1 cellular context compared by ENCODE assay signal in the genomic region with DNA sequence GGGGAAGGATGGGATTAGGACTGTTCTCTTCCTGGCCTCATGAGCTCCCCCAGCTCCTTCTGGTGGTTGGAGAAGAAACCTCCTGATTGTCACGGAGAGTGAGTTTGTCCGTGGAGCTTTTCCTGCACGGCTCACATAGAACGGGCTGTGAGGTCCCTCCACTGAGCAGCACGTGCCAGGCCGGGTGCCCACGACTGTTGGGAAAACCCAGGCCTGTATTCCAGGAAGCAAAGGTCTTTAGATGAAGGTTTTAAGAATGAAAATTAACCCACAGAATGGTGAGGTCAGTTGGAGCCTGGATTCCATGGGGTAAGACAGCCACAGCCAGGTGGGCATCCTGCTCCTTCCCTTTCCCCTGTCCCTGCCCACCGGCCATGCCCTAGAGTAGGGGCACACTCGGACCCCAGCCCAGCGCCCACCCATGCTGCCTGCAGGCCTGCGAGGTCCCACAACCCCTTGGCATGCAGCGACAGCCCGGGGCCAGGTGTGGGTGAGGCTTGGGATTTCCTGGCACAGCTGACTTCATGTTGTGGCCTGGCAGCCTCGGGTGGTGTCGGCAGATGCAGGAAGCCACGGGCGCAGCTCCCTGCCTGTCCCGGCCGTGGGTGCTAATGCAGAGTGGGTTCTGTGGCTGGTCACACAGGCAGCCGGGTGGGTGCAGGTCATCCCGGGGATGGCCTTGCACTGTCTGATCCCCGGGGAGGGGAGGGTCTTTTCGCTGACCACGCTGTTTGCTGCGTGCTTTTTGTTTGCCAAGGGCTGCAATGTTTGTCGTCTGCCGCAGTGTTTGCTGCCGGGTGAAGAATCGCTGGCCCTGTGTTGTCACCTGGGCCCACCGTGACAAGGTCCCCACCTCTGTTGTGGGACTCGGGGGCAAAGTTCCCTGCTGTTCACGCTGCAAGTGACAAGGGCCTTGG.
A peak's percentile ranks its signal among the peaks of the same experiment; 100 is the strongest.
TF ChIP-seq lines count a peak whose summit lies in the region.

No MANE protein-coding gene starts in this region.

TF ChIP-seq in HepG2, 621 proteins besides CTCF, POLR2A, EP300 and RAD21 (continued from another document):
- peak; percentile 93 for TF ChIP-seq HDAC1 (CRISPR knock-in tag; IDR thresholded peaks at IDR 0.05)
- 0 out of 2 replicates have a peak, but pooled peaks have one; percentile 71 for TF ChIP-seq MIER2 (CRISPR knock-in tag; IDR thresholded peaks at IDR 0.05)
- TF ChIP-seq ATF3 (CRISPR knock-in tag; IDR thresholded peaks at IDR 0.05) = peak; percentile 73
- TF ChIP-seq ZNF605 (CRISPR knock-in tag; IDR thresholded peaks at IDR 0.05) = peak; percentile 74
- TF ChIP-seq, protein P1, sequence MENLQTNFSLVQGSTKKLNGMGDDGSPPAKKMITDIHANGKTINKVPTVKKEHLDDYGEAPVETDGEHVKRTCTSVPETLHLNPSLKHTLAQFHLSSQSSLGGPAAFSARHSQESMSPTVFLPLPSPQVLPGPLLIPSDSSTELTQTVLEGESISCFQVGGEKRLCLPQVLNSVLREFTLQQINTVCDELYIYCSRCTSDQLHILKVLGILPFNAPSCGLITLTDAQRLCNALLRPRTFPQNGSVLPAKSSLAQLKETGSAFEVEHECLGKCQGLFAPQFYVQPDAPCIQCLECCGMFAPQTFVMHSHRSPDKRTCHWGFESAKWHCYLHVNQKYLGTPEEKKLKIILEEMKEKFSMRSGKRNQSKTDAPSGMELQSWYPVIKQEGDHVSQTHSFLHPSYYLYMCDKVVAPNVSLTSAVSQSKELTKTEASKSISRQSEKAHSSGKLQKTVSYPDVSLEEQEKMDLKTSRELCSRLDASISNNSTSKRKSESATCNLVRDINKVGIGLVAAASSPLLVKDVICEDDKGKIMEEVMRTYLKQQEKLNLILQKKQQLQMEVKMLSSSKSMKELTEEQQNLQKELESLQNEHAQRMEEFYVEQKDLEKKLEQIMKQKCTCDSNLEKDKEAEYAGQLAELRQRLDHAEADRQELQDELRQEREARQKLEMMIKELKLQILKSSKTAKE (CRISPR knock-in tag; IDR thresholded peaks at IDR 0.05; ENCODE audit: borderline replicate concordance) = peak; percentile 97
- peak; percentile 98 for TF ChIP-seq SP5 (CRISPR knock-in tag; IDR thresholded peaks at IDR 0.05; ENCODE audit: borderline replicate concordance, low read depth)
- TF ChIP-seq PHF5A (CRISPR knock-in tag; IDR thresholded peaks at IDR 0.05; ENCODE audit: low read depth, unreplicated experiment) = peak; percentile 92
- TF ChIP-seq NCOA1 (CRISPR knock-in tag; IDR thresholded peaks at IDR 0.05) = peak; percentile 100
- peak; percentile 71 for TF ChIP-seq ZFX (CRISPR knock-in tag; IDR thresholded peaks at IDR 0.05; ENCODE audit: low read depth)
- TF ChIP-seq GATAD2A (CRISPR knock-in tag; IDR thresholded peaks at IDR 0.05) = peak; percentile 97
- peak; percentile 47; the same call in 1 of the 2 replicates for TF ChIP-seq ZNF790 (CRISPR knock-in tag; IDR thresholded peaks at IDR 0.05; ENCODE audit: borderline replicate concordance)
- TF ChIP-seq MED13 (CRISPR knock-in tag; IDR thresholded peaks at IDR 0.05) = peak; percentile 100
- TF ChIP-seq CEBPG (CRISPR knock-in tag; IDR thresholded peaks at IDR 0.05) = peak; percentile 80
- TF ChIP-seq, protein P2, sequence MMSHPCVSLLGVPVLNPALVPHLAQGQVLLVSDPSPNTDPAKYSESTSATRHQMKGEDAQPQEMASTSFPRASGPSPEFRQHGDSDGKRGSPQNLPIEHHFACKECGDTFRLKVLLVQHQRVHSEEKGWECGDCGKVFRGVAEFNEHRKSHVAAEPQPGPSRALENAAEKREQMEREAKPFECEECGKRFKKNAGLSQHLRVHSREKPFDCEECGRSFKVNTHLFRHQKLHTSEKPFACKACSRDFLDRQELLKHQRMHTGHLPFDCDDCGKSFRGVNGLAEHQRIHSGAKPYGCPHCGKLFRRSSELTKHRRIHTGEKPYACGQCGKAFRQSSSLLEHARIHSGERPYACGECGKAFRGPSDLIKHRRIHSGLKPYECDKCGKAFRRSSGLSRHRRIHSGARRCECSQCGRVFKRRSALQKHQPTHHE (CRISPR knock-in tag; IDR thresholded peaks at IDR 0.05; ENCODE audit: borderline replicate concordance) = peak; percentile 55; the same call in 1 of the 2 replicates
- peak; percentile 63; the same call in 1 of the 2 replicates for TF ChIP-seq PAF1 (CRISPR knock-in tag; IDR thresholded peaks at IDR 0.05)
- 0 out of 2 replicates have a peak, but pooled peaks have one; percentile 24 for TF ChIP-seq ZMAT3 (CRISPR knock-in tag; conservative IDR thresholded peaks at IDR 0.05)
- peak; percentile 43; the same call in 1 of the 2 replicates for TF ChIP-seq ZNF34 (CRISPR knock-in tag; IDR thresholded peaks at IDR 0.05; ENCODE audit: borderline replicate concordance)
- peak; percentile 99 for TF ChIP-seq HNF4A (CRISPR knock-in tag; IDR thresholded peaks at IDR 0.05)
- peak; percentile 98 for TF ChIP-seq TBX3 (IDR thresholded peaks at IDR 0.05; ENCODE audit: borderline replicate concordance)
